ENCODE assay signal across 13 cellular contexts in genomic region chr17:59751955-59752413, GRCh38. TPM values are rescaled to one million over a fixed set of nuclear protein-coding genes. Genes with fewer than 3 reads are reported as not detected.
DNase-seq lines count a peak whose midpoint lies in the region; ATAC-seq and TF ChIP-seq lines count a peak whose summit lies in the region.
"Had no signal": no experiment of that assay in that cellular context is flagged by ENCODE, and none has a peak within 500 bp of the region (broad histone marks: within the 10 kb centered on the region; RNA-seq: fewer than 3 reads in every experiment).

No MANE protein-coding gene starts in this region.

- H4K20me1 ChIP-seq in SK-N-SH (ENCODE audit: insufficient read depth) = no peaks in the 10 kb centered on the region

- TF ChIP-seq RAD21 in SK-N-SH (IDR thresholded peaks at IDR 0.05; ENCODE audit: low read length) = no peak

- H3K4me3 Mint-ChIP-seq in activated CD4-positive, alpha-beta memory T cell treated with anti-CD3 and anti-CD28 coated beads for 36 hours = peak overlapping the region; percentile 75
- H3K4me3 Mint-ChIP-seq in naive thymus-derived CD4-positive, alpha-beta T cell = peak overlapping the region in 1 of 10 donors; percentile 56
- H3K4me3 Mint-ChIP-seq: naive B cell, WTC11 had no signal

- H3K9me2 ChIP-seq in SK-N-SH = no peaks in the 10 kb centered on the region

- 90% methylated on average over 11 of the region's 11 CpGs for WGBS in SK-N-SH (ENCODE audit: low lambda C conversion rate)

- H3K27ac Mint-ChIP-seq in activated CD4-positive, alpha-beta memory T cell treated with anti-CD3 and anti-CD28 coated beads for 36 hours = peak overlapping the region; percentile 97
- H3K27ac Mint-ChIP-seq in naive thymus-derived CD4-positive, alpha-beta T cell = peak overlapping the region in 5 of 9 donors; percentile 38 to 92 (median 81)
- H3K27ac Mint-ChIP-seq: WTC11 had no signal

- POLR2A ChIA-PET in SK-N-SH (lab: Yijun Ruan, JAX) = interaction anchor here (0.6 kb wide), 1 partner anchor 389 kb away, joined by 5 read pairs; no protein-coding TSS in a partner anchor
- POLR2A ChIA-PET in activated CD4-positive, alpha-beta memory T cell treated with anti-CD3 and anti-CD28 coated beads for 36 hours (lab: Charles Lee) = interaction anchor here (1.2 to 9.4 kb wide), 12 partner anchors 12 to 141 kb away, joined by 3 to 365 read pairs (median 22); partner anchors contain the start of genes PTRH2, RPS6KB1, TUBD1 and VMP1
- POLR2A ChIA-PET in naive thymus-derived CD4-positive, alpha-beta T cell (lab: Charles Lee) = interaction anchor here (1.0 kb wide), 1 partner anchor 106 kb away, joined by 3 read pairs; no protein-coding TSS in a partner anchor

- H3K36me3 ChIP-seq in SK-N-SH (replicated peaks in 1 of 2; ENCODE audit: control insufficient read depth in 1 of 2, insufficient read depth in 2 of 2, low read length in 1 of 2) = peaks cover 0 to 3% of the 10 kb centered on the region in 2 experiments
- H3K36me3 ChIP-seq in naive thymus-derived CD4-positive, alpha-beta T cell (ENCODE audit: control insufficient read depth in 2 of 3, insufficient read depth in 3 of 3, low read length in 3 of 3) = no peaks in the 10 kb centered on the region

- no peak overlapping the region for H3K4me3 ChIP-seq in SK-N-SH (ENCODE audit: low read depth in 2 of 2, low read length in 1 of 2)
- no peak overlapping the region for H3K4me3 ChIP-seq in naive thymus-derived CD4-positive, alpha-beta T cell (ENCODE audit: low read length)

- ATAC-seq in SK-N-SH treated with all-trans-retinoic acid at 6 μM for 48 hours (no peak), HG02852 (IDR thresholded peaks at IDR 0.05; ENCODE audit: unreplicated experiment) (peak; percentile 51), left lobe of liver (no peak), sciatic nerve (no peak)
- no peak for ATAC-seq in naive thymus-derived CD4-positive, alpha-beta T cell
- ATAC-seq: WTC11 had no signal

- peaks cover 47% of the 10 kb centered on the region for H3F3A ChIP-seq in SK-N-SH (replicated peaks; ENCODE audit: insufficient read depth)

- peaks cover 64% of the 10 kb centered on the region for H3K4me1 Mint-ChIP-seq in activated CD4-positive, alpha-beta memory T cell treated with anti-CD3 and anti-CD28 coated beads for 36 hours (ENCODE audit: low read depth)
- H3K4me1 Mint-ChIP-seq in naive thymus-derived CD4-positive, alpha-beta T cell = peaks cover 9 to 55% (median 23%) of the 10 kb centered on the region in 7 donors
- H3K4me1 Mint-ChIP-seq: naive B cell had no signal

- H3K27me3 Mint-ChIP-seq in activated CD4-positive, alpha-beta memory T cell treated with anti-CD3 and anti-CD28 coated beads for 36 hours = no peaks in the 10 kb centered on the region
- H3K27me3 Mint-ChIP-seq in naive thymus-derived CD4-positive, alpha-beta T cell = no peaks in the 10 kb centered on the region
- H3K27me3 Mint-ChIP-seq: naive B cell had no signal

- no peak overlapping the region; the same call in 1 of the 2 replicates for H2AFZ ChIP-seq in SK-N-SH (ENCODE audit: low read depth)

- no peak for TF ChIP-seq CTCF in SK-N-SH (IDR thresholded peaks at IDR 0.05)

- no peak for TF ChIP-seq EP300 in SK-N-SH (IDR thresholded peaks at IDR 0.05; ENCODE audit: borderline replicate concordance in 1 of 2, low read depth in 1 of 2, low read length in 1 of 2)

- DNase-seq in SK-N-SH (no peak), left lobe of liver (ENCODE audit: low spot score) (no peak), sciatic nerve (ENCODE audit: low spot score) (no peak), DMS79 (lab: John Stamatoyannopoulos, UW) (no peak)
- peak; percentile 70 for DNase-seq in activated CD4-positive, alpha-beta memory T cell treated with anti-CD3 and anti-CD28 coated beads for 36 hours
- no peak for DNase-seq in naive thymus-derived CD4-positive, alpha-beta T cell
- DNase-seq: naive B cell, NCI-H2171, RPMI8226, substantia nigra had no signal

- no peaks in the 10 kb centered on the region for H3K9me3 Mint-ChIP-seq in activated CD4-positive, alpha-beta memory T cell treated with anti-CD3 and anti-CD28 coated beads for 36 hours
- H3K9me3 Mint-ChIP-seq in naive thymus-derived CD4-positive, alpha-beta T cell = no peaks in the 10 kb centered on the region
- H3K9me3 Mint-ChIP-seq: naive B cell, WTC11 had no signal

- intact Hi-C loops in activated CD4-positive, alpha-beta memory T cell treated with anti-CD3 and anti-CD28 coated beads for 36 hours (cut with micrococcal nuclease) = loop anchor here (1.0 to 5.0 kb wide), 4 partner anchors 27 to 190 kb away; no protein-coding TSS in a partner anchor
- intact Hi-C loops in naive thymus-derived CD4-positive, alpha-beta T cell (cut with micrococcal nuclease) = loop anchor here in 1 of 2 donors (5.0 to 10.0 kb wide), 2 partner anchors 285 to 353 kb away; no protein-coding TSS in a partner anchor
- intact Hi-C loops in sciatic nerve (cut with DNase I) = no loop called here

- CTCF ChIA-PET in SK-N-SH (lab: Yijun Ruan, JAX) = interaction anchor here (0.6 to 4.6 kb wide), 19 partner anchors 9 to 285 kb away, joined by 3 to 33 read pairs (median 7); no protein-coding TSS in a partner anchor
- CTCF ChIA-PET in activated CD4-positive, alpha-beta memory T cell treated with anti-CD3 and anti-CD28 coated beads for 36 hours (lab: Charles Lee) = interaction anchor here (0.8 to 4.8 kb wide), 12 partner anchors 9 to 107 kb away, joined by 3 to 64 read pairs (median 18); partner anchors contain the start of genes PTRH2 and VMP1
- CTCF ChIA-PET in naive thymus-derived CD4-positive, alpha-beta T cell (lab: Charles Lee) = interaction anchor here (0.7 to 1.3 kb wide), 4 partner anchors 11 to 163 kb away, joined by 3 to 4 read pairs (median 4); no protein-coding TSS in a partner anchor

- peak overlapping the region; percentile 62 to 99; a peak in 3 of 4 replicates for H3K27ac ChIP-seq in SK-N-SH (ENCODE audit: low read depth in 2 of 2, low read length in 1 of 2)
- H3K27ac ChIP-seq in naive thymus-derived CD4-positive, alpha-beta T cell (ENCODE audit: low read depth, low read length) = no peak overlapping the region

- H3K36me3 Mint-ChIP-seq in activated CD4-positive, alpha-beta memory T cell treated with anti-CD3 and anti-CD28 coated beads for 36 hours = peaks cover 22% of the 10 kb centered on the region
- peaks cover 0 to 6% (median 0%) of the 10 kb centered on the region in 5 donors for H3K36me3 Mint-ChIP-seq in naive thymus-derived CD4-positive, alpha-beta T cell
- H3K36me3 Mint-ChIP-seq: naive B cell, WTC11 had no signal

- peaks cover 0 to 34% of the 10 kb centered on the region in 2 experiments; a peak in 3 of 4 replicates for H3K4me1 ChIP-seq in SK-N-SH (ENCODE audit: control insufficient read depth in 1 of 2, insufficient read depth in 2 of 2, low read depth in 1 of 2, low read length in 1 of 2)
- peaks cover 0 to 5% of the 10 kb centered on the region in 2 donors for H3K4me1 ChIP-seq in naive thymus-derived CD4-positive, alpha-beta T cell (ENCODE audit: control insufficient read depth in 2 of 2, insufficient read depth in 2 of 2, low read length in 2 of 2)

- peaks cover 52% of the 10 kb centered on the region for H3K79me2 ChIP-seq in SK-N-SH (ENCODE audit: insufficient read depth)

- peak overlapping the region; percentile 1; the same call in 1 of the 2 replicates for H3K4me2 ChIP-seq in SK-N-SH

- H3K27me3 ChIP-seq in SK-N-SH (ENCODE audit: insufficient read depth) = no peaks in the 10 kb centered on the region
- no peaks in the 10 kb centered on the region for H3K27me3 ChIP-seq in naive thymus-derived CD4-positive, alpha-beta T cell (ENCODE audit: control insufficient read depth in 2 of 2, insufficient read depth in 2 of 2, low read length in 2 of 2)

- no peaks in the 10 kb centered on the region for H3K9me3 ChIP-seq in SK-N-SH
- no peaks in the 10 kb centered on the region for H3K9me3 ChIP-seq in naive thymus-derived CD4-positive, alpha-beta T cell (ENCODE audit: control insufficient read depth in 2 of 3, low read length in 3 of 3)

- peak overlapping the region; percentile 89; the same call in 1 of the 2 replicates for H3K9ac ChIP-seq in SK-N-SH

TF ChIP-seq in SK-N-SH, 30 proteins besides CTCF, POLR2A, EP300 and RAD21 (continues in another document):
- TF ChIP-seq, protein P1, sequence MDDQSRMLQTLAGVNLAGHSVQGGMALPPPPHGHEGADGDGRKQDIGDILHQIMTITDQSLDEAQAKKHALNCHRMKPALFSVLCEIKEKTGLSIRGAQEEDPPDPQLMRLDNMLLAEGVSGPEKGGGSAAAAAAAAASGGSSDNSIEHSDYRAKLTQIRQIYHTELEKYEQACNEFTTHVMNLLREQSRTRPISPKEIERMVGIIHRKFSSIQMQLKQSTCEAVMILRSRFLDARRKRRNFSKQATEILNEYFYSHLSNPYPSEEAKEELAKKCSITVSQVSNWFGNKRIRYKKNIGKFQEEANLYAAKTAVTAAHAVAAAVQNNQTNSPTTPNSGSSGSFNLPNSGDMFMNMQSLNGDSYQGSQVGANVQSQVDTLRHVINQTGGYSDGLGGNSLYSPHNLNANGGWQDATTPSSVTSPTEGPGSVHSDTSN (IDR thresholded peaks at IDR 0.05) = no peak

TF ChIP-seq in SK-N-SH treated with all-trans-retinoic acid at 6 μM for 48 hours, 23 proteins besides CTCF, POLR2A, EP300 and RAD21:
- TF ChIP-seq TOX (CRISPR knock-in tag; IDR thresholded peaks at IDR 0.05; ENCODE audit: borderline replicate concordance) = no peak
- no peak for TF ChIP-seq TCF4 (CRISPR knock-in tag; IDR thresholded peaks at IDR 0.05; ENCODE audit: borderline replicate concordance)
- no peak for TF ChIP-seq ISL1 (CRISPR knock-in tag; IDR thresholded peaks at IDR 0.05)

RNA-seq across cellular contexts. Expression of gene VMP1, which starts 44.5 kb away (rescaled TPM):
- polyA plus RNA-seq in SK-N-SH (2012; rRNA removed) = 169 and 338 TPM in 2 replicates
- polyA plus RNA-seq in SK-N-SH (2012; cell fraction: cytosol; rRNA removed) = 92.0 and 104 TPM in 2 replicates
- 660 and 1,365 TPM in 2 replicates for polyA plus RNA-seq in SK-N-SH (2012; cell fraction: nucleus; rRNA removed)
- 100 to 1,000 TPM; 517 to 553 TPM for total RNA-seq in activated CD4-positive, alpha-beta memory T cell treated with anti-CD3 and anti-CD28 coated beads for 36 hours
- 100 to 1,000 TPM in 2 of 5 experiments, 10 to 100 TPM in 3; 70.3 to 370 (median 82.5) TPM for total RNA-seq in naive thymus-derived CD4-positive, alpha-beta T cell
- 10 to 100 TPM; 42.0 to 48.4 TPM for polyA plus RNA-seq in naive thymus-derived CD4-positive, alpha-beta T cell
- total RNA-seq in left lobe of liver = 65.0 TPM
- total RNA-seq in sciatic nerve = 236 TPM

RNA-seq across cellular contexts. Expression of gene PTRH2, which starts 44.8 kb away (rescaled TPM):
- polyA plus RNA-seq in SK-N-SH (2012; rRNA removed) = 101 and 140 TPM in 2 replicates
- polyA plus RNA-seq in SK-N-SH (2012; cell fraction: cytosol; rRNA removed) = 135 and 161 TPM in 2 replicates
- 53.0 and 94.5 TPM in 2 replicates for polyA plus RNA-seq in SK-N-SH (2012; cell fraction: nucleus; rRNA removed)
- total RNA-seq in activated CD4-positive, alpha-beta memory T cell treated with anti-CD3 and anti-CD28 coated beads for 36 hours = 10 to 100 TPM; 35.9 TPM
- total RNA-seq in naive thymus-derived CD4-positive, alpha-beta T cell = 10 to 100 TPM in 3 of 5 experiments, 1 to 10 TPM in 2; 6.1 to 24.1 (median 15.0) TPM
- polyA plus RNA-seq in naive thymus-derived CD4-positive, alpha-beta T cell = 10 to 100 TPM; 17.9 to 25.1 TPM
- total RNA-seq in left lobe of liver (10.3 TPM), sciatic nerve (22.0 TPM)
